ENCODE assay signal across 8 cellular contexts in the genomic region with DNA sequence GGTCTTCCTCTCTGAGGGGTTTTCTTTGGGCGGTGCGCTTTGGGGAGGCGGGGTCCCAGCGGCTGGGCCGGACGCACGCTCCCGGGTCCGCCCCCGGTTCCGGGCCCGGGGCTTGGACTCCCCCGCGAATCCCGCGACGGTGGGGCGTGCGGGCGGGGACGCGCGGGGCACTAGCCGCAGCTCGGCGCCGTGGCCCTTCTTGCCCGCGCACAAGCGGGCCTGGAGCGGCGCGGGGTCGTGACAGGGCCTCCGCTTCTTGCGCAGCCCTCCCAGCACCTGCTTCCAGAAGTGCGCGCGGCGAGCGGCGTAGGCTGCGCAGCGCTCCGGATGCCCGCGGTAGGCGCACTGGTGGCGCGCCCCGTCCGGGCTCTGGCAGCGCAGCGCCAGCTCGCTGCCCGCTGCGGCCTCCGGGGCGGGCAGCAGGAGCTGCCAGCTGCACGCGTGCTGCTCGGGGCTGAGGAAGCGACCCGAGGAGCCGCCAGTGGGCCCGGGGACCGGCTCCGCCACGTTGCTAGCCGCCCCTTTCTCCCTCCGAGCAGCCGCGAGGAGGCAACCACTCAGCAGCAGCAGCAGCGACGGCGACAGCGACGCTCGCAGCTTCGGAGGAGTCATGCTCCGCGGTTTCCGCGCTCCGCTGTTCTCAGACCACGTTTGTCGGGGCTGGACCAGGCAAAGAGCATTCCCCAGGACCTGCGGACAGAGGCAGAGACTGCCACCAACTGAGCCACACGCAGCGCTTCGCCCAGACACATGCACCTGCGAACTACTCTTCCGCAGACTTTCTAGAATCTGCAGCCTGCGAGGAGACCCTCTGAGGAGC. TPM values are rescaled to one million over a fixed set of nuclear protein-coding genes. Genes with fewer than 3 reads are reported as not detected.
DNase-seq lines count a peak whose midpoint lies in the region; ATAC-seq and TF ChIP-seq lines count a peak whose summit lies in the region.

No MANE protein-coding gene starts in this region.

- H3K79me2 ChIP-seq in OCI-LY7 (ENCODE audit: insufficient read depth, low read depth, low read length): peaks cover 9% of the 10 kb centered on the region; the same call in 1 of the 2 replicates
- H3K79me2 ChIP-seq in fibroblast of lung (ENCODE audit: control insufficient read depth, insufficient read depth, low read length): no peaks in the 10 kb centered on the region

- H3K4me3 Mint-ChIP-seq in activated T-cell treated with anti-CD3 and anti-CD28 coated beads, Interleukin-2, amount 50 U/mL, for 4 hours: peak overlapping the region; percentile 90
- peak overlapping the region; percentile 85 to 96 (median 93) for H3K4me3 Mint-ChIP-seq in naive thymus-derived CD4-positive, alpha-beta T cell

- no peaks in the 10 kb centered on the region for H4K20me1 ChIP-seq in OCI-LY7 (ENCODE audit: insufficient read depth, low read length)
- H4K20me1 ChIP-seq in fibroblast of lung (ENCODE audit: control insufficient read depth, extremely low read depth, insufficient read depth, low read length): no peaks in the 10 kb centered on the region

- intact Hi-C loops in OCI-LY7 (cut with micrococcal nuclease; ENCODE audit: unreplicated experiment): loop anchor here (1.0 to 5.0 kb wide), 5 partner anchors 14 to 610 kb away; partner anchors contain the start of gene BTAF1
- intact Hi-C loops in naive thymus-derived CD4-positive, alpha-beta T cell (cut with micrococcal nuclease): loop anchor here (1.0 to 5.0 kb wide), 14 partner anchors 15 to 1036 kb away; partner anchors contain the start of genes BTAF1 (in 2 of the 2), CPEB3 (in 1 of the 2), EXOC6 (in 1 of the 2) and HECTD2 (in 1 of the 2)

- H3K36me3 ChIP-seq in HUES48 (ENCODE audit: control insufficient read depth, insufficient read depth, low read length) (peaks cover 16% of the 10 kb centered on the region), OCI-LY7 (ENCODE audit: insufficient read depth, low read length) (peaks cover 9% of the 10 kb centered on the region), fibroblast of lung (ENCODE audit: control insufficient read depth, insufficient read depth, low read length) (no peaks in the 10 kb centered on the region)
- no peaks in the 10 kb centered on the region for H3K36me3 ChIP-seq in naive thymus-derived CD4-positive, alpha-beta T cell (ENCODE audit: control insufficient read depth in 2 of 3, insufficient read depth in 3 of 3, low read length in 3 of 3)

- H3K9ac ChIP-seq in HUES48 (ENCODE audit: low read depth, low read length) (peak overlapping the region; percentile 44; the same call in 1 of the 2 replicates), fibroblast of lung (ENCODE audit: insufficient read depth, low read length) (peak overlapping the region; percentile 54)

- peaks cover 7% of the 10 kb centered on the region; the same call in 1 of the 2 replicates for H3K4me1 ChIP-seq in HUES48 (ENCODE audit: control insufficient read depth, insufficient read depth, low read length)
- peaks cover 19% of the 10 kb centered on the region for H3K4me1 ChIP-seq in OCI-LY7 (ENCODE audit: insufficient read depth, low read length, poor library complexity, severe bottlenecking)
- no peaks in the 10 kb centered on the region for H3K4me1 ChIP-seq in fibroblast of lung (ENCODE audit: control insufficient read depth, extremely low read depth, insufficient read depth, low read length)
- H3K4me1 ChIP-seq in naive thymus-derived CD4-positive, alpha-beta T cell (ENCODE audit: control insufficient read depth in 2 of 2, insufficient read depth in 2 of 2, low read length in 2 of 2): peaks cover 0 to 10% of the 10 kb centered on the region in 2 donors

- H3K36me3 Mint-ChIP-seq in activated T-cell treated with anti-CD3 and anti-CD28 coated beads, Interleukin-2, amount 50 U/mL, for 4 hours (ENCODE audit: insufficient read depth): no peaks in the 10 kb centered on the region
- H3K36me3 Mint-ChIP-seq in naive thymus-derived CD4-positive, alpha-beta T cell: peaks cover 0 to 4% (median 0%) of the 10 kb centered on the region in 5 donors

- peaks cover 1% of the 10 kb centered on the region for H3K27me3 Mint-ChIP-seq in activated T-cell treated with anti-CD3 and anti-CD28 coated beads, Interleukin-2, amount 50 U/mL, for 4 hours (ENCODE audit: low read depth)
- peaks cover 0 to 14% (median 0%) of the 10 kb centered on the region in 5 donors for H3K27me3 Mint-ChIP-seq in naive thymus-derived CD4-positive, alpha-beta T cell

- H3K27ac ChIP-seq in HUES48 (ENCODE audit: low read depth, low read length): peak overlapping the region; percentile 44
- H3K27ac ChIP-seq in OCI-LY7 (ENCODE audit: low read depth, low read length, poor library complexity, severe bottlenecking): peak overlapping the region; percentile 52
- no peak overlapping the region for H3K27ac ChIP-seq in fibroblast of lung (ENCODE audit: insufficient read depth, low read length)
- H3K27ac ChIP-seq in naive thymus-derived CD4-positive, alpha-beta T cell (ENCODE audit: low read depth, low read length): peak overlapping the region; percentile 65

- DNase-seq in DMS53 treated with DMSO at 0.1 percent for 48 hours (lab: John Stamatoyannopoulos, UW; ENCODE audit: unreplicated experiment) (peak; percentile 90), OCI-LY7 (ENCODE audit: low spot score) (peak; percentile 91), fibroblast of lung (ENCODE audit: low read depth in 2 of 2) (peak; percentile 75 to 80)
- DNase-seq in activated T-cell treated with anti-CD3 and anti-CD28 coated beads, Interleukin-2, amount 50 U/mL, for 4 hours: peak; percentile 63
- DNase-seq in naive thymus-derived CD4-positive, alpha-beta T cell: peak; percentile 51 to 79 (median 74)
- DNase-seq in stimulated activated naive CD4-positive, alpha-beta T cell (lab: John Stamatoyannopoulos, UW): peak; percentile 48 to 87 (median 70)

- no peaks in the 10 kb centered on the region for H3K9me3 ChIP-seq in HUES48 (ENCODE audit: control insufficient read depth, insufficient read depth, low read length)
- H3K9me3 ChIP-seq in OCI-LY7 (ENCODE audit: low read length): no peaks in the 10 kb centered on the region
- no peaks in the 10 kb centered on the region for H3K9me3 ChIP-seq in fibroblast of lung (ENCODE audit: control insufficient read depth, insufficient read depth, low read depth, low read length)
- no peaks in the 10 kb centered on the region for H3K9me3 ChIP-seq in naive thymus-derived CD4-positive, alpha-beta T cell (ENCODE audit: control insufficient read depth in 2 of 3, low read length in 3 of 3)

- no peaks in the 10 kb centered on the region for H3K9me2 ChIP-seq in OCI-LY7 (ENCODE audit: insufficient read depth, low read length)

- no peaks in the 10 kb centered on the region for H3K9me3 Mint-ChIP-seq in activated T-cell treated with anti-CD3 and anti-CD28 coated beads, Interleukin-2, amount 50 U/mL, for 4 hours
- H3K9me3 Mint-ChIP-seq in naive thymus-derived CD4-positive, alpha-beta T cell: peaks cover 0 to 2% (median 0%) of the 10 kb centered on the region in 11 donors

- CTCF ChIA-PET in OCI-LY7 (lab: Charles Lee; ENCODE audit: unreplicated experiment): no interaction called here
- CTCF ChIA-PET in naive thymus-derived CD4-positive, alpha-beta T cell (lab: Charles Lee): interaction anchor here (0.7 to 2.0 kb wide), 9 partner anchors 10 to 530 kb away, joined by 3 to 10 read pairs (median 4); partner anchors contain the start of genes BTAF1 and TNKS2

- peak overlapping the region; percentile 91 for H2AFZ ChIP-seq in OCI-LY7 (ENCODE audit: low read length)
- peak overlapping the region; percentile 23 for H2AFZ ChIP-seq in fibroblast of lung (ENCODE audit: low read length)

- H3K27ac Mint-ChIP-seq in naive thymus-derived CD4-positive, alpha-beta T cell: peak overlapping the region; percentile 73 to 92 (median 88)

- peak overlapping the region; percentile 90 for H3K4me2 ChIP-seq in OCI-LY7 (ENCODE audit: low read length)
- H3K4me2 ChIP-seq in fibroblast of lung (ENCODE audit: extremely low read depth, insufficient read depth, low read length): peak overlapping the region; percentile 97

- BruUV-seq in OCI-LY7 (replicated peaks; lab: Mats Ljungman, UMichigan): no TSS peak

- peaks cover 16% of the 10 kb centered on the region for H3K4me1 Mint-ChIP-seq in activated T-cell treated with anti-CD3 and anti-CD28 coated beads, Interleukin-2, amount 50 U/mL, for 4 hours (ENCODE audit: low read depth)
- peaks cover 18 to 36% (median 28%) of the 10 kb centered on the region in 7 donors for H3K4me1 Mint-ChIP-seq in naive thymus-derived CD4-positive, alpha-beta T cell

- no peaks in the 10 kb centered on the region for H3K27me3 ChIP-seq in HUES48 (ENCODE audit: control insufficient read depth, insufficient read depth, low read length)
- no peaks in the 10 kb centered on the region for H3K27me3 ChIP-seq in fibroblast of lung (ENCODE audit: control insufficient read depth, insufficient read depth, low read length)
- H3K27me3 ChIP-seq in naive thymus-derived CD4-positive, alpha-beta T cell (ENCODE audit: control insufficient read depth in 2 of 2, insufficient read depth in 2 of 2, low read length in 2 of 2): no peaks in the 10 kb centered on the region

- TF ChIP-seq CTCF in OCI-LY7 (conservative IDR thresholded peaks at IDR 0.05; ENCODE audit: low read length) (peak; percentile 75), fibroblast of lung (conservative IDR thresholded peaks at IDR 0.05 in 1 of 2, IDR thresholded peaks at IDR 0.05 in 1 of 2; ENCODE audit: low read depth in 1 of 2, low read length in 2 of 2) (peak; percentile 7 to 48)

- POLR2A ChIA-PET in OCI-LY7 (lab: Charles Lee): interaction anchor here (0.7 to 2.2 kb wide), 9 partner anchors 13 to 112 kb away, joined by 3 to 13 read pairs (median 3); partner anchors contain the start of gene BTAF1
- POLR2A ChIA-PET in naive thymus-derived CD4-positive, alpha-beta T cell (lab: Charles Lee): interaction anchor here (0.6 to 3.1 kb wide), 14 partner anchors 9 to 1029 kb away, joined by 3 to 61 read pairs (median 4); partner anchors contain the start of genes BTAF1 and TNKS2

- ATAC-seq in GM21423 (IDR thresholded peaks at IDR 0.05; ENCODE audit: unreplicated experiment): peak; percentile 88
- ATAC-seq in activated T-cell treated with anti-CD3 and anti-CD28 coated beads, Interleukin-2, amount 50 U/mL, for 4 hours: peak; percentile 92 to 94
- peak; percentile 91 for ATAC-seq in naive thymus-derived CD4-positive, alpha-beta T cell

- peak overlapping the region; percentile 88 for H3K4me3 ChIP-seq in HUES48 (ENCODE audit: low read depth, low read length)
- H3K4me3 ChIP-seq in OCI-LY7 (ENCODE audit: low read depth, low read length, poor library complexity, severe bottlenecking): peak overlapping the region; percentile 84
- H3K4me3 ChIP-seq in fibroblast of lung (replicated peaks in 1 of 4; ENCODE audit: control extremely low read depth in 1 of 4, insufficient read depth in 1 of 4, low read depth in 3 of 4, low read length in 4 of 4): peak overlapping the region; percentile 42 to 91 (median 58)
- peak overlapping the region; percentile 77 for H3K4me3 ChIP-seq in naive thymus-derived CD4-positive, alpha-beta T cell (ENCODE audit: low read length)

RNA-seq across cellular contexts. Expression of gene FGFBP3, which starts 0.7 kb away (rescaled TPM):
- 1.1 and 1.7 TPM in 2 replicates for total RNA-seq in OCI-LY7 (2014; rRNA removed; shearing (Covaris generic))
- total RNA-seq in OCI-LY7 (2022): 2.7 and 3.1 TPM in 2 replicates
- 1 to 10 TPM; 2.3 to 3.7 (median 2.6) TPM for total RNA-seq in activated T-cell treated with anti-CD3 and anti-CD28 coated beads, Interleukin-2, amount 50 U/mL, for 4 hours
- total RNA-seq in fibroblast of lung: 0.26 and 0.50 TPM in 2 replicates
- polyA plus RNA-seq in fibroblast of lung: 0.25 and 0.40 TPM in 2 replicates
- polyA plus RNA-seq in fibroblast of lung (2012): 0.93 and 1.1 TPM in 2 replicates
- 1.0 TPM in 1 of 2 replicates, not detected in the other for polyA minus RNA-seq in fibroblast of lung (ENCODE audit: low replicate concordance)
- total RNA-seq in naive thymus-derived CD4-positive, alpha-beta T cell: 1 to 10 TPM; 1.1 to 7.7 (median 2.1) TPM
- 1 to 10 TPM; 1.8 to 2.5 TPM for polyA plus RNA-seq in naive thymus-derived CD4-positive, alpha-beta T cell

RNA-seq across cellular contexts. Expression of gene BTAF1, which starts 15.0 kb away (rescaled TPM):
- total RNA-seq in OCI-LY7 (2014; rRNA removed; shearing (Covaris generic)): 95.6 and 100 TPM in 2 replicates
- total RNA-seq in OCI-LY7 (2022) (65.1 and 71.3 TPM in 2 replicates), fibroblast of lung (39.8 and 40.3 TPM in 2 replicates)
- total RNA-seq in activated T-cell treated with anti-CD3 and anti-CD28 coated beads, Interleukin-2, amount 50 U/mL, for 4 hours: 10 to 100 TPM; 44.5 to 49.5 (median 46.3) TPM
- 16.2 and 27.4 TPM in 2 replicates for polyA plus RNA-seq in fibroblast of lung
- polyA plus RNA-seq in fibroblast of lung (2012): 9.0 and 12.9 TPM in 2 replicates
- 5.0 and 5.4 TPM in 2 replicates for polyA minus RNA-seq in fibroblast of lung (ENCODE audit: low replicate concordance)
- total RNA-seq in naive thymus-derived CD4-positive, alpha-beta T cell: 10 to 100 TPM; 55.7 to 84.8 (median 78.5) TPM
- polyA plus RNA-seq in naive thymus-derived CD4-positive, alpha-beta T cell: 10 to 100 TPM in 1 of 2 donors, 1 to 10 TPM in 1; 6.9 to 11.9 TPM
